ENCODE assay signal across 8 cellular contexts in the genomic region with DNA sequence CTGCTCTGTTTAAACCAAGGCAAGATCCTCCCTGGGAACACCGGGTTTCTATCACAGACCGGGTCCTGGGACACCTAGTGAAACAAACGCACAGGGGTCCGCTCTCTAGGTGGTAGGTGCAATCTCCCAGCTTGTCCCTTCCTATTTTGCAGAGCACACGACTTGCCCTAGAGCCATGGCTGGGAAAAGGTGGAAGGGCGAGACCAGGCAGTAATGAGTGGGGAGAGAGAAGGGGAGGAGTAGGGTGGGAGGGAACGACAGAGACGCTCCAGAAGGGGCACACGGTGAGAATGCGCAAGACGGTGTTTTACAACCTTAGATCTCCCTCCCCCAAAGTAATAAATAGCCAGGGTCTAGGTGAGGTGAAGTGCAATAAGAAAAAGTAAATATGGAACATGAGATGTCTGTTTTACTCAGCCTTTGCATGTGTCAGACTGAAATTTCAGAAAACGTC. TPM values are rescaled to one million over a fixed set of nuclear protein-coding genes. Genes with fewer than 3 reads are reported as not detected.
DNase-seq lines count a peak whose midpoint lies in the region; ATAC-seq and TF ChIP-seq lines count a peak whose summit lies in the region.

No MANE protein-coding gene starts in this region.

- H3K4me2 ChIP-seq in osteoblast (ENCODE audit: insufficient read depth, low read length), result peak overlapping the region; percentile 80

- in situ Hi-C loops in Caki2 (cut with HindIII; ENCODE audit: low pct_unique_long_range_greater_than_20kb, low sequenced_read_pairs), result loop anchor here (10.0 kb wide), 1 partner anchor 78 kb away; no protein-coding TSS in a partner anchor

- peak overlapping the region; percentile 92 for H3K27ac ChIP-seq in RWPE2 (ENCODE audit: poor library complexity, severe bottlenecking)
- H3K27ac ChIP-seq in osteoblast (ENCODE audit: low read depth, low read length), result peak overlapping the region; percentile 87

- H3K4me1 ChIP-seq in RWPE2 (ENCODE audit: insufficient read depth, poor library complexity, severe bottlenecking), result peaks cover 33% of the 10 kb centered on the region
- H3K4me1 ChIP-seq in osteoblast (ENCODE audit: insufficient read depth, low read length), result peaks cover 20% of the 10 kb centered on the region

- no peak for TF ChIP-seq CTCF in RWPE2 (IDR thresholded peaks at IDR 0.05; ENCODE audit: poor library complexity, severe bottlenecking)
- no peak for TF ChIP-seq CTCF in fibroblast of mammary gland (conservative IDR thresholded peaks at IDR 0.05; ENCODE audit: control insufficient read depth, insufficient read depth, low read depth, low read length)
- no peak for TF ChIP-seq CTCF in osteoblast (IDR thresholded peaks at IDR 0.05; ENCODE audit: extremely low read depth, low read depth, low read length)

- H3K27me3 ChIP-seq in RWPE2 (ENCODE audit: insufficient read depth, poor library complexity, severe bottlenecking) (no peaks in the 10 kb centered on the region), osteoblast (ENCODE audit: insufficient read depth, low read length) (no peaks in the 10 kb centered on the region)

- no peaks in the 10 kb centered on the region for H4K20me1 ChIP-seq in osteoblast (ENCODE audit: insufficient read depth, low read length)

- H3K4me3 ChIP-seq in RWPE2 (ENCODE audit: severe bottlenecking) (peak overlapping the region; percentile 96), fibroblast of mammary gland (ENCODE audit: control insufficient read depth, low read depth, low read length) (peak overlapping the region; percentile 77), osteoblast (ENCODE audit: insufficient read depth, low read length) (peak overlapping the region; percentile 83)

- H3K9me3 ChIP-seq in RWPE2 (ENCODE audit: severe bottlenecking) (peaks cover 15% of the 10 kb centered on the region), osteoblast (ENCODE audit: low read depth, low read length) (no peaks in the 10 kb centered on the region)

- peak overlapping the region; percentile 82 for H2AFZ ChIP-seq in osteoblast (ENCODE audit: low read length)

- DNase-seq in Caki2 (ENCODE audit: low read depth) (peak; percentile 67), RWPE2 (ENCODE audit: low spot score) (no peak), fibroblast of mammary gland (ENCODE audit: low read depth) (no peak), osteoblast (ENCODE audit: insufficient read length, low spot score, missing footprints) (peak; percentile 88), NCI-H1694 treated with DMSO at 0.1 percent for 48 hours (lab: John Stamatoyannopoulos, UW) (no peak), NCI-H146 treated with DMSO at 0.1 percent for 48 hours (lab: John Stamatoyannopoulos, UW; ENCODE audit: unreplicated experiment) (no peak)

- ATAC-seq in RWPE2 (ENCODE audit: low read depth) (peak; percentile 37), HG03460 (IDR thresholded peaks at IDR 0.05; ENCODE audit: unreplicated experiment) (no peak), HG02623 (IDR thresholded peaks at IDR 0.05; ENCODE audit: unreplicated experiment) (no peak)

- H3K79me2 ChIP-seq in osteoblast (ENCODE audit: insufficient read depth, low read length), result peaks cover 51% of the 10 kb centered on the region

- H3K36me3 ChIP-seq in RWPE2 (ENCODE audit: low read depth) (peaks cover 17% of the 10 kb centered on the region), osteoblast (ENCODE audit: insufficient read depth, low read length) (no peaks in the 10 kb centered on the region)

RNA-seq across cellular contexts. Expression of gene ARHGAP29, which starts 9.3 kb away (rescaled TPM):
- 31.9 and 37.5 TPM in 2 replicates for total RNA-seq in Caki2 (2014; rRNA removed; shearing (Covaris generic); ENCODE audit: low replicate concordance)
- total RNA-seq in osteoblast, result 13.3 and 17.0 TPM in 2 replicates

Comparison
In these comparisons a context has a peak if more than half of its experiments do, and no peak if none do; other contexts are left out.
1. DNase-seq: peak in Caki2 (single experiment) and osteoblast (single experiment); none in RWPE2 (single experiment), fibroblast of mammary gland (single experiment), NCI-H1694 treated with DMSO at 0.1 percent for 48 hours (single experiment) and NCI-H146 treated with DMSO at 0.1 percent for 48 hours (single experiment).
2. Peak in every context shown above with its lines, with median percentiles within 50 percentile points of each other: H3K4me3 ChIP-seq.